In the genomic region with DNA sequence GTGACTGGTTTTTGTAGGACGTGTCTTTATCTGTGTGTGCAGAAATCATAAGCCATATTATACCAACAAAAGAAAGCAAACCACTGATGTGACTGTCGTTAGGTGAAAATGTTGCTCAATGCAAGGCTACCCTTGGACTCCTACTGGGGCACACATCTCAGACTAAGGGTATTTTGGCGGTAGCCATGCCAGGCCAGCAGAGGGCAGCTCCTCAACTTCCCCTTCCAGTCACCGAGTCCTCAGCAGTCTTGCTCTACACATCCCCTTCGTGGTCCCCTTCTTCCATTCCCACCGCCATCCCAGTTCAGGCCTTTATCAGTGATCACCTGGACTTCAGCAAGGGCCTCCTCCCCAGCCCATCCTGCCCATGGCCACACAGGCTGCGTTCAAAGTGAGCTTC, we compare ENCODE assay signal across 8 cellular contexts.
DNase-seq lines count a peak whose midpoint lies in the region; ATAC-seq and TF ChIP-seq lines count a peak whose summit lies in the region.

No MANE protein-coding gene starts in this region.

- peaks cover 15% of the 10 kb centered on the region for H3F3A ChIP-seq in SK-N-SH (replicated peaks; ENCODE audit: insufficient read depth)

- no peaks in the 10 kb centered on the region for H4K20me1 ChIP-seq in SK-N-SH (ENCODE audit: insufficient read depth)

- no peaks in the 10 kb centered on the region for H3K27me3 ChIP-seq in BJ (ENCODE audit: control insufficient read depth, insufficient read depth, low read length)
- H3K27me3 ChIP-seq in SK-N-SH (ENCODE audit: insufficient read depth), result no peaks in the 10 kb centered on the region
- H3K27me3 ChIP-seq in iPS DF 6.9 (ENCODE audit: control insufficient read depth, insufficient read depth, low read length), result no peaks in the 10 kb centered on the region
- no peaks in the 10 kb centered on the region for H3K27me3 ChIP-seq in gastrocnemius medialis

- H3K4me2 ChIP-seq in SK-N-SH, result peak overlapping the region; percentile 59; the same call in 1 of the 2 replicates

- CTCF ChIA-PET in BJ (lab: Yijun Ruan, JAX) (interaction anchor here (0.7 to 1.9 kb wide), 4 partner anchors 9 to 816 kb away, joined by 3 to 5 read pairs (median 4); no protein-coding TSS in a partner anchor), SK-N-SH (lab: Yijun Ruan, JAX) (interaction anchor here (0.7 to 3.2 kb wide), 15 partner anchors 8 to 816 kb away, joined by 3 to 10 read pairs (median 3); no protein-coding TSS in a partner anchor)

- H3K4me1 ChIP-seq in SK-N-SH (ENCODE audit: control insufficient read depth in 1 of 2, insufficient read depth in 2 of 2, low read depth in 1 of 2, low read length in 1 of 2), result peaks cover 3 to 38% of the 10 kb centered on the region in 2 experiments; a peak in 3 of 4 replicates
- no peaks in the 10 kb centered on the region for H3K4me1 ChIP-seq in iPS DF 6.9 (ENCODE audit: control insufficient read depth, insufficient read depth, low read length)
- no peaks in the 10 kb centered on the region for H3K4me1 ChIP-seq in gastrocnemius medialis

- H3K4me3 ChIP-seq in BJ (ENCODE audit: low read depth, low read length) (no peak overlapping the region), SK-N-SH (ENCODE audit: low read depth in 2 of 2, low read length in 1 of 2) (no peak overlapping the region), iPS DF 6.9 (ENCODE audit: low read length) (no peak overlapping the region), gastrocnemius medialis (no peak overlapping the region)

- no peak for DNase-seq in BJ (ENCODE audit: low read depth)
- DNase-seq in SK-N-SH, result no peak
- DNase-seq in iPS DF 6.9 (ENCODE audit: low read depth, low spot score), result peak; percentile 31
- DNase-seq in gastrocnemius medialis, result no peak
- no peak for DNase-seq in GM03348 (ENCODE audit: low spot score)
- DNase-seq in SK-N-DZ (ENCODE audit: low spot score), result no peak

- H2AFZ ChIP-seq in SK-N-SH (ENCODE audit: low read depth), result no peak overlapping the region

- intact Hi-C loops in gastrocnemius medialis (cut with DNase I; ENCODE audit: low total_unique reads), result no loop called here

- 57% methylated on average over 7 of the region's 7 CpGs for WGBS in SK-N-SH (ENCODE audit: low lambda C conversion rate)
- WGBS in iPS DF 6.9 (ENCODE audit: insufficient coverage, insufficient read length), result no CpG with 5 or more reads among the region's 7 CpGs

- in situ Hi-C loops in gastrocnemius medialis (cut with MboI; ENCODE audit: low sequenced_read_pairs in 4 of 4), result no loop called here

- no peak for TF ChIP-seq POLR2A in gastrocnemius medialis (IDR thresholded peaks at IDR 0.05)

- H3K9me3 ChIP-seq in SK-N-SH (no peaks in the 10 kb centered on the region), iPS DF 6.9 (ENCODE audit: control insufficient read depth, insufficient read depth, low read length) (no peaks in the 10 kb centered on the region), gastrocnemius medialis (no peaks in the 10 kb centered on the region)

- no peaks in the 10 kb centered on the region for H3K9me2 ChIP-seq in SK-N-SH

- TF ChIP-seq CTCF in BJ (IDR thresholded peaks at IDR 0.05; ENCODE audit: insufficient read depth, low read depth, low read length), result 0 out of 2 replicates have a peak, but pooled peaks have one; percentile 3
- peak; percentile 47 for TF ChIP-seq CTCF in SK-N-SH (IDR thresholded peaks at IDR 0.05)
- TF ChIP-seq CTCF in gastrocnemius medialis (IDR thresholded peaks at IDR 0.05 in 4 of 5, conservative IDR thresholded peaks at IDR 0.05 in 1 of 5), result no peak

- no peak for TF ChIP-seq EP300 in SK-N-SH (IDR thresholded peaks at IDR 0.05; ENCODE audit: borderline replicate concordance in 1 of 2, low read depth in 1 of 2, low read length in 1 of 2)

- H3K9ac ChIP-seq in SK-N-SH, result peak overlapping the region; percentile 2; the same call in 1 of the 2 replicates

- H3K27ac ChIP-seq in SK-N-SH (ENCODE audit: low read depth in 2 of 2, low read length in 1 of 2) (peak overlapping the region in 1 of 2 experiments; percentile 73; a peak in 2 of 4 replicates), iPS DF 6.9 (ENCODE audit: low read length) (no peak overlapping the region), gastrocnemius medialis (no peak overlapping the region)

- no peaks in the 10 kb centered on the region for H3K79me2 ChIP-seq in SK-N-SH (ENCODE audit: insufficient read depth)

- ATAC-seq in GM19035 (IDR thresholded peaks at IDR 0.05; ENCODE audit: unreplicated experiment) (peak; percentile 43), gastrocnemius medialis (no peak), HG02588 (IDR thresholded peaks at IDR 0.05; ENCODE audit: unreplicated experiment) (no peak)

- POLR2A ChIA-PET in BJ (lab: Charles Lee) (no interaction called here), SK-N-SH (lab: Yijun Ruan, JAX) (no interaction called here)

- TF ChIP-seq RAD21 in SK-N-SH (IDR thresholded peaks at IDR 0.05; ENCODE audit: low read length), result 0 out of 2 replicates have a peak, but pooled peaks have one; percentile 12

- H3K36me3 ChIP-seq in BJ (ENCODE audit: control insufficient read depth, insufficient read depth, low read length), result no peaks in the 10 kb centered on the region
- no peaks in the 10 kb centered on the region for H3K36me3 ChIP-seq in SK-N-SH (replicated peaks in 1 of 2; ENCODE audit: control insufficient read depth in 1 of 2, insufficient read depth in 2 of 2, low read length in 1 of 2)
- H3K36me3 ChIP-seq in iPS DF 6.9 (ENCODE audit: control insufficient read depth, insufficient read depth, low read length), result no peaks in the 10 kb centered on the region
- no peaks in the 10 kb centered on the region for H3K36me3 ChIP-seq in gastrocnemius medialis

TF ChIP-seq in SK-N-SH, 30 proteins besides CTCF, POLR2A, EP300 and RAD21:
- TF ChIP-seq NRF1 (IDR thresholded peaks at IDR 0.05; ENCODE audit: low read depth, low read length) (no peak), ELF1 (IDR thresholded peaks at IDR 0.05) (no peak), GATA2 (CRISPR knock-in tag; IDR thresholded peaks at IDR 0.05) (no peak), TEAD4 (IDR thresholded peaks at IDR 0.05; ENCODE audit: borderline replicate concordance, insufficient read depth) (no peak), RXRA (IDR thresholded peaks at IDR 0.05; ENCODE audit: borderline replicate concordance, low read depth) (no peak), RCOR1 (IDR thresholded peaks at IDR 0.05; ENCODE audit: low read length) (no peak), GABPA (IDR thresholded peaks at IDR 0.05; ENCODE audit: low read depth) (no peak), EZH2phosphoT487 (IDR thresholded peaks at IDR 0.05; ENCODE audit: borderline replicate concordance, low read depth) (no peak)
TF ChIP-seq in SK-N-SH: peak in this region for 0.

Comparison
In these comparisons a context has a peak if more than half of its experiments do, and no peak if none do; other contexts are left out.
1. CTCF ChIP-seq: peak in BJ (single experiment) and SK-N-SH (single experiment); none in gastrocnemius medialis (0 of 5).